8 cellular contexts compared by ENCODE assay signal in genomic region chr5:150357326-150358260, GRCh38. TPM values are rescaled to one million over a fixed set of nuclear protein-coding genes. Genes with fewer than 3 reads are reported as not detected.
DNase-seq lines count a peak whose midpoint lies in the region; ATAC-seq and TF ChIP-seq lines count a peak whose summit lies in the region.

A gene with protein sequence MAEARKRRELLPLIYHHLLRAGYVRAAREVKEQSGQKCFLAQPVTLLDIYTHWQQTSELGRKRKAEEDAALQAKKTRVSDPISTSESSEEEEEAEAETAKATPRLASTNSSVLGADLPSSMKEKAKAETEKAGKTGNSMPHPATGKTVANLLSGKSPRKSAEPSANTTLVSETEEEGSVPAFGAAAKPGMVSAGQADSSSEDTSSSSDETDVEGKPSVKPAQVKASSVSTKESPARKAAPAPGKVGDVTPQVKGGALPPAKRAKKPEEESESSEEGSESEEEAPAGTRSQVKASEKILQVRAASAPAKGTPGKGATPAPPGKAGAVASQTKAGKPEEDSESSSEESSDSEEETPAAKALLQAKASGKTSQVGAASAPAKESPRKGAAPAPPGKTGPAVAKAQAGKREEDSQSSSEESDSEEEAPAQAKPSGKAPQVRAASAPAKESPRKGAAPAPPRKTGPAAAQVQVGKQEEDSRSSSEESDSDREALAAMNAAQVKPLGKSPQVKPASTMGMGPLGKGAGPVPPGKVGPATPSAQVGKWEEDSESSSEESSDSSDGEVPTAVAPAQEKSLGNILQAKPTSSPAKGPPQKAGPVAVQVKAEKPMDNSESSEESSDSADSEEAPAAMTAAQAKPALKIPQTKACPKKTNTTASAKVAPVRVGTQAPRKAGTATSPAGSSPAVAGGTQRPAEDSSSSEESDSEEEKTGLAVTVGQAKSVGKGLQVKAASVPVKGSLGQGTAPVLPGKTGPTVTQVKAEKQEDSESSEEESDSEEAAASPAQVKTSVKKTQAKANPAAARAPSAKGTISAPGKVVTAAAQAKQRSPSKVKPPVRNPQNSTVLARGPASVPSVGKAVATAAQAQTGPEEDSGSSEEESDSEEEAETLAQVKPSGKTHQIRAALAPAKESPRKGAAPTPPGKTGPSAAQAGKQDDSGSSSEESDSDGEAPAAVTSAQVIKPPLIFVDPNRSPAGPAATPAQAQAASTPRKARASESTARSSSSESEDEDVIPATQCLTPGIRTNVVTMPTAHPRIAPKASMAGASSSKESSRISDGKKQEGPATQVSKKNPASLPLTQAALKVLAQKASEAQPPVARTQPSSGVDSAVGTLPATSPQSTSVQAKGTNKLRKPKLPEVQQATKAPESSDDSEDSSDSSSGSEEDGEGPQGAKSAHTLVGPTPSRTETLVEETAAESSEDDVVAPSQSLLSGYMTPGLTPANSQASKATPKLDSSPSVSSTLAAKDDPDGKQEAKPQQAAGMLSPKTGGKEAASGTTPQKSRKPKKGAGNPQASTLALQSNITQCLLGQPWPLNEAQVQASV (N-terminal part only) (plus strand): TSS chr5:150357697. CDS start chr5:150357747, 50 bp downstream.

- H3K4me3 ChIP-seq in GM12864 (ENCODE audit: low read depth, low read length) (peak within 1 kb of the TSS; percentile 91), parathyroid adenoma (ENCODE audit: low read depth, low read length) (peak within 1 kb of the TSS; percentile 82), tibial nerve (peak within 1 kb of the TSS; percentile 62 to 87 (median 78))

- H3K27me3 ChIP-seq in parathyroid adenoma (ENCODE audit: control insufficient read depth, insufficient read depth, low read length), result no peaks in the 10 kb centered on the region
- H3K27me3 ChIP-seq in tibial nerve, result no peaks in the 10 kb centered on the region

- H3K4me1 ChIP-seq in parathyroid adenoma (peaks cover 7% of the 10 kb centered on the region), tibial nerve (peaks cover 0 to 21% (median 13%) of the 10 kb centered on the region in 4 donors)

- intact Hi-C loops in Right ventricle myocardium inferior (cut with DNase I), result loop anchor here (5.0 kb wide), 2 partner anchors 80 to 100 kb away; no protein-coding TSS in a partner anchor

- TF ChIP-seq POLR2A in tibial nerve (IDR thresholded peaks at IDR 0.05), result peak in 1 of 2 donors; percentile 41

- DNase-seq in GM12864 (ENCODE audit: low read depth) (peak; percentile 79), NCI-H1417 (lab: John Stamatoyannopoulos, UW) (peak; percentile 90 to 96 (median 93)), SW 1271 (lab: John Stamatoyannopoulos, UW) (peak; percentile 91 to 93), Right ventricle myocardium inferior (ENCODE audit: missing footprints) (peak; percentile 99), tibial nerve (ENCODE audit: low spot score in 2 of 2) (peak; percentile 96 to 98)
- DNase-seq in activated naive CD8-positive, alpha-beta T cell treated with anti-CD3 and anti-CD28 coated beads, Interleukin-2, amount 50 U/mL, for 16 hours (ENCODE audit: low read depth, low spot score), result peak; percentile 95

- no peak for TF ChIP-seq CTCF in GM12864 (IDR thresholded peaks at IDR 0.05; ENCODE audit: low read depth, low read length, missing control alignments)
- TF ChIP-seq CTCF in parathyroid adenoma (IDR thresholded peaks at IDR 0.05), result no peak
- TF ChIP-seq CTCF in tibial nerve (IDR thresholded peaks at IDR 0.05), result peak in 1 of 5 experiments; percentile 26

- H3K36me3 ChIP-seq in parathyroid adenoma (ENCODE audit: control insufficient read depth, insufficient read depth, low read length) (no peaks in the 10 kb centered on the region), tibial nerve (peaks cover 0 to 20% (median 12%) of the 10 kb centered on the region in 3 donors)

- H3K27ac ChIP-seq in parathyroid adenoma (peak within 1 kb of the TSS; percentile 19), tibial nerve (peak within 1 kb of the TSS; percentile 41 to 83 (median 68))

- peak; percentile 73 to 78 for TF ChIP-seq EP300 in tibial nerve (IDR thresholded peaks at IDR 0.05)

- H3K79me2 ChIP-seq in parathyroid adenoma, result peaks cover 8% of the 10 kb centered on the region

- ATAC-seq in HG02759 (IDR thresholded peaks at IDR 0.05; ENCODE audit: unreplicated experiment) (peak; percentile 93), Right ventricle myocardium inferior (peak; percentile 99)

- peak within 1 kb of the TSS; percentile 80 for H3K4me2 ChIP-seq in parathyroid adenoma (ENCODE audit: low read length)

- WGBS in tibial nerve, 2 donors, result 0 to 1% methylated on average over 57 to 77 of the region's 90 CpGs

- H3K9ac ChIP-seq in parathyroid adenoma, result peak within 1 kb of the TSS; percentile 69

- H3K9me3 ChIP-seq in parathyroid adenoma (ENCODE audit: control insufficient read depth, low read length), result no peaks in the 10 kb centered on the region
- H3K9me3 ChIP-seq in tibial nerve, result no peaks in the 10 kb centered on the region

- peak within 1 kb of the TSS; percentile 98 for H2AFZ ChIP-seq in parathyroid adenoma

RNA-seq across cellular contexts. Expression of the gene that starts here (rescaled TPM):
- total RNA-seq in Right ventricle myocardium inferior (17.8 TPM), tibial nerve (10 to 100 TPM; 32.1 to 64.8 (median 38.7) TPM)

Comparison
In these comparisons a context has a peak if more than half of its experiments do, and no peak if none do; other contexts are left out.
1. Peak in every context shown above with its lines: DNase-seq, ATAC-seq, H3K4me3 ChIP-seq and H3K27ac ChIP-seq.